ENCODE assay signal across 8 cellular contexts in genomic region chr13:100675660-100676129, GRCh38. TPM values are rescaled to one million over a fixed set of nuclear protein-coding genes. Genes with fewer than 3 reads are reported as not detected.
DNase-seq lines count a peak whose midpoint lies in the region; ATAC-seq, FAIRE-seq and TF ChIP-seq lines count a peak whose summit lies in the region.

No MANE protein-coding gene starts in this region.

- peak overlapping the region; percentile 78 for H3K27ac Mint-ChIP-seq in activated naive CD4-positive, alpha-beta T cell treated with anti-CD3 and anti-CD28 coated beads, Interleukin-2, amount 50 U/mL, for 24 hours

- H3K27ac ChIP-seq in HepG2 (ENCODE audit: extremely low read length, insufficient read depth, low read length) (no peak overlapping the region), thymus (ENCODE audit: low read depth) (no peak overlapping the region)

- H3K36me3 ChIP-seq in HepG2 (replicated peaks in 1 of 2; ENCODE audit: control insufficient read depth in 1 of 2, insufficient read depth in 2 of 2, low read length in 2 of 2) (no peaks in the 10 kb centered on the region), thymus (ENCODE audit: control insufficient read depth, insufficient read depth) (no peaks in the 10 kb centered on the region)

- no peaks in the 10 kb centered on the region for H3K27me3 Mint-ChIP-seq in activated naive CD4-positive, alpha-beta T cell treated with anti-CD3 and anti-CD28 coated beads, Interleukin-2, amount 50 U/mL, for 24 hours

- H3K9me3 Mint-ChIP-seq in activated naive CD4-positive, alpha-beta T cell treated with anti-CD3 and anti-CD28 coated beads, Interleukin-2, amount 50 U/mL, for 24 hours, result no peaks in the 10 kb centered on the region

- intact Hi-C loops in HepG2 (cut with micrococcal nuclease; ENCODE audit: unreplicated experiment), result no loop called here

- H3K27me3 ChIP-seq in HepG2 (ENCODE audit: control insufficient read depth in 1 of 2, insufficient read depth in 2 of 2, low read length in 2 of 2) (0 out of 5 replicates have a peak, but pooled peaks cover 0 to 4% of the 10 kb centered on the region in 2 experiments), thymus (ENCODE audit: control insufficient read depth, insufficient read depth) (peaks cover 3% of the 10 kb centered on the region)

- no peak for TF ChIP-seq RAD21 in HepG2 (CRISPR knock-in tag; IDR thresholded peaks at IDR 0.05)

- no peak for TF ChIP-seq POLR2A in HepG2 (IDR thresholded peaks at IDR 0.05; ENCODE audit: insufficient read depth in 1 of 2, low read depth in 2 of 2, low read length in 2 of 2)

- in situ Hi-C loops in HepG2 (cut with HindIII; ENCODE audit: extremely low pct_ligation_motif_present, low pct_unique_long_range_greater_than_20kb), result loop anchor here (25.0 kb wide), 1 partner anchor 437 kb away; no protein-coding TSS in a partner anchor

- H3K4me3 Mint-ChIP-seq in activated naive CD4-positive, alpha-beta T cell treated with anti-CD3 and anti-CD28 coated beads, Interleukin-2, amount 50 U/mL, for 24 hours, result peak overlapping the region; percentile 86

- no TSS peak for BruUV-seq in HepG2 (replicated peaks; lab: Mats Ljungman, UMichigan)

- FAIRE-seq in HepG2 (lab: Jason Lieb, UNC), result no peak

- 0 out of 2 replicates have a peak overlapping the region, but pooled peaks have one; percentile 76 for H3K9ac ChIP-seq in HepG2 (ENCODE audit: insufficient read depth, low read depth, low read length)

- H3K4me1 Mint-ChIP-seq in activated naive CD4-positive, alpha-beta T cell treated with anti-CD3 and anti-CD28 coated beads, Interleukin-2, amount 50 U/mL, for 24 hours, result peaks cover 31% of the 10 kb centered on the region

- H3K4me1 ChIP-seq in HepG2 (ENCODE audit: insufficient read depth, low read length) (peaks cover 34% of the 10 kb centered on the region), thymus (ENCODE audit: control insufficient read depth, insufficient read depth, low read length) (peaks cover 8% of the 10 kb centered on the region)

- TF ChIP-seq CTCF in HepG2 (CRISPR knock-in tag; IDR thresholded peaks at IDR 0.05), result no peak

- H3K9me3 ChIP-seq in HepG2 (ENCODE audit: low read length) (no peaks in the 10 kb centered on the region), thymus (ENCODE audit: control insufficient read depth) (no peaks in the 10 kb centered on the region)

- ATAC-seq in HepG2, result no peak
- no peak for ATAC-seq in GM19455 (IDR thresholded peaks at IDR 0.05; ENCODE audit: unreplicated experiment)

- 69% methylated on average over 15 of the region's 15 CpGs for WGBS in HepG2 (ENCODE audit: low lambda C conversion rate)
- 14% methylated on average over 15 of the region's 15 CpGs for WGBS in thymus

- CTCF ChIA-PET in HepG2 (lab: Yijun Ruan, JAX; ENCODE audit: low intra/inter-chr PET ratio, low total read pairs), result no interaction called here

- H3K36me3 Mint-ChIP-seq in activated naive CD4-positive, alpha-beta T cell treated with anti-CD3 and anti-CD28 coated beads, Interleukin-2, amount 50 U/mL, for 24 hours, result no peaks in the 10 kb centered on the region

- H3K4me2 ChIP-seq in HepG2 (ENCODE audit: low read depth, low read length), result peak overlapping the region; percentile 92

- TF ChIP-seq EP300 in HepG2 (IDR thresholded peaks at IDR 0.05; ENCODE audit: low read depth in 2 of 2, low read length in 2 of 2), result no peak
- no peak for TF ChIP-seq EP300 in HepG2 (CRISPR knock-in tag; IDR thresholded peaks at IDR 0.05; ENCODE audit: borderline replicate concordance)

- peak; percentile 31 for DNase-seq in NCI-H2227 (lab: John Stamatoyannopoulos, UW; ENCODE audit: unreplicated experiment)
- no peak for DNase-seq in NCI-H2227 treated with DMSO at 0.1 percent for 48 hours (lab: John Stamatoyannopoulos, UW)
- no peak for DNase-seq in HepG2 (ENCODE audit: low spot score)
- DNase-seq in NCI-H69 (lab: John Stamatoyannopoulos, UW), result no peak
- no peak for DNase-seq in OCI-M2 (lab: John Stamatoyannopoulos, UW; ENCODE audit: unreplicated experiment)

- POLR2A ChIA-PET in HepG2 (lab: Yijun Ruan, JAX), result no interaction called here

- peaks cover 12% of the 10 kb centered on the region for H3K79me2 ChIP-seq in HepG2 (ENCODE audit: insufficient read depth, low read length)

- H3K4me3 ChIP-seq in HepG2 (replicated peaks in 1 of 3; ENCODE audit: insufficient read depth in 1 of 3, low read depth in 2 of 3, low read length in 3 of 3) (peak overlapping the region; percentile 62 to 80 (median 78); a peak in 5 of 6 replicates), thymus (ENCODE audit: low read length) (peak overlapping the region; percentile 92)

- H2AFZ ChIP-seq in HepG2 (ENCODE audit: low read length), result no peak overlapping the region

- peaks cover 10% of the 10 kb centered on the region for H4K20me1 ChIP-seq in HepG2 (ENCODE audit: insufficient read depth, low read length)

TF ChIP-seq in HepG2, 621 proteins besides CTCF, POLR2A, EP300 and RAD21:
- TF ChIP-seq ZNF263 (CRISPR knock-in tag; IDR thresholded peaks at IDR 0.05), result no peak
- 0 out of 2 replicates have a peak, but pooled peaks have one; percentile 1 for TF ChIP-seq E2F2 (CRISPR knock-in tag; IDR thresholded peaks at IDR 0.05; ENCODE audit: borderline replicate concordance)
- 0 out of 2 replicates have a peak, but pooled peaks have one; percentile 6 for TF ChIP-seq ZNF777 (CRISPR knock-in tag; IDR thresholded peaks at IDR 0.05)

RNA-seq across cellular contexts. Expression of gene TMTC4, which starts 1.1 kb away (rescaled TPM):
- 16.2 and 22.6 TPM in 2 replicates for total RNA-seq in HepG2 (2016; rRNA removed; fragmentation: Illumina TruSeq; extraction: Trizol)
- 8.7 and 10.1 TPM in 2 replicates for total RNA-seq in HepG2 (2016; cell fraction: cytosol; rRNA removed; fragmentation: Illumina TruSeq; extraction: Trizol; ENCODE audit: low read depth)
- 16.0 and 25.1 TPM in 2 replicates for total RNA-seq in HepG2 (2016; cell fraction: insoluble cytoplasmic fraction; rRNA removed; fragmentation: Illumina TruSeq; extraction: Trizol)
- total RNA-seq in HepG2 (2016; cell fraction: membrane; rRNA removed; fragmentation: Illumina TruSeq; extraction: Trizol), result 20.3 and 21.0 TPM in 2 replicates
- 30.2 and 35.0 TPM in 2 replicates for total RNA-seq in HepG2 (2016; cell fraction: nucleus; rRNA removed; fragmentation: Illumina TruSeq; extraction: Trizol)
- polyA plus RNA-seq in HepG2 (2011; rRNA removed) (14.4 and 16.0 TPM in 2 replicates), thymus (8.8 TPM)
- polyA plus RNA-seq in HepG2 (2011; cell fraction: cytosol; rRNA removed), result 13.7 and 14.9 TPM in 2 replicates
- 35.7 and 38.1 TPM in 2 replicates for polyA plus RNA-seq in HepG2 (2011; cell fraction: nucleus; rRNA removed)
- polyA plus RNA-seq in HepG2 (2012), result 14.3 and 16.3 TPM in 2 replicates
- 6.3 and 7.8 TPM in 2 replicates for polyA plus RNA-seq in HepG2 (2016; cell fraction: cytosol; fragmentation: Illumina TruSeq; extraction: Trizol; ENCODE audit: low read depth)
- 11.4 and 13.2 TPM in 2 replicates for polyA plus RNA-seq in HepG2 (2016; cell fraction: insoluble cytoplasmic fraction; fragmentation: Illumina TruSeq; extraction: Trizol; ENCODE audit: low read depth)
- 12.5 and 12.8 TPM in 2 replicates for polyA plus RNA-seq in HepG2 (2016; cell fraction: membrane; fragmentation: Illumina TruSeq; extraction: Trizol; ENCODE audit: low read depth)
- 30.9 and 32.8 TPM in 2 replicates for polyA plus RNA-seq in HepG2 (2016; cell fraction: nucleus; fragmentation: Illumina TruSeq; extraction: Trizol; ENCODE audit: insufficient read depth, low read depth)
- polyA minus RNA-seq in HepG2 (2011; rRNA and poly(A)+ RNA removed; ENCODE audit: low replicate concordance), result 21.4 and 23.9 TPM in 2 replicates
- polyA minus RNA-seq in HepG2 (2011; cell fraction: cytosol; rRNA and poly(A)+ RNA removed), result 13.1 and 14.7 TPM in 2 replicates
- 33.5 and 38.2 TPM in 2 replicates for polyA minus RNA-seq in HepG2 (2011; cell fraction: nucleus; rRNA and poly(A)+ RNA removed)
